ENCODE assay signal across 16 cellular contexts in the genomic region with DNA sequence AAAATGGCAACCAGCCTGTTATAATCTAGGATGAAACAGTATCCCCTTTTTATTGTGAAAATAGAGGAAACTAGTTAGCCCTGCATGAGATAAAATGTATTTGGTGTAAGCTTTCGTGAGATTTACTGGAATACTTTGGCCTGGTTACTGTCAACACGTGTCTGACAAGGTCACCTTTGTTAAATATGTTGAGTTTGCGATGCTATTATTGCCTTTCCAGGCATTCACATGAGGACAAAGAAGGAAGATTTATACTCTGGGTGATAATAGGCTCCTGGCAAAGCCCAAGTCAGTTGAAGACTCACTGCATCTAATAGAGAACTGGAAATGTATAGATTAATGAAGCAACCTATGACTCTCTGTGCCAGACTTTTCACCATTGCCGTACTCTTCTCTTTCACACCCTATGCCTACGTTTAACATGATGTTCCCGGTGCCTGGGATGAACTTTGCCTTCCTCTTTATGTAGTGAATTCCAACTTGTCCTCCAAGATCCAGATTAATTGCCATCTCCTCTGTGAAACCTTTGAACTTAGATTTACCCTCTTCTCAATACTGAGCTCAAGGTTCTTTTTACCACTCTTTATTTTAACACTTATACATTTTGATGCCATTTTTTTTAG.
"Had no signal": no experiment of that assay in that cellular context is flagged by ENCODE, and none has a peak within 500 bp of the region (broad histone marks: within the 10 kb centered on the region; RNA-seq: fewer than 3 reads in every experiment).

No MANE protein-coding gene starts in this region.

- ATAC-seq: effector memory CD8-positive, alpha-beta T cell; stimulated activated naive B cell treated with anti-CD40 and anti-IgM and Interleukin-4, amounts not matched to agents 10 μg/mL and 1 μg/mL and 100 μg/mL, for 72 hours; upper lobe of right lung had no signal

- H3K4me1 ChIP-seq: pancreas, sigmoid colon had no signal

- H3K27me3 ChIP-seq: ascending aorta, neutrophil, pancreas, sigmoid colon, upper lobe of right lung had no signal

- H3K9me3 ChIP-seq: ascending aorta, neutrophil, pancreas, sigmoid colon, upper lobe of right lung had no signal

- H3K36me3 ChIP-seq: ascending aorta, neutrophil, pancreas, sigmoid colon, upper lobe of right lung had no signal

- H3K4me3 ChIP-seq: ascending aorta, pancreas, sigmoid colon, upper lobe of right lung had no signal

- DNase-seq: activated CD4-positive, alpha-beta T cell treated with anti-CD3 and anti-CD28 coated beads, Interleukin-2, amount 10 ng/mL, durations not matched to agents 7 days and 5 days; activated CD8-positive, alpha-beta memory T cell treated with anti-CD3 and anti-CD28 coated beads for 24 hours; activated CD8-positive, alpha-beta memory T cell treated with anti-CD3 and anti-CD28 coated beads, Interleukin-2, amount 50 U/mL, for 48 hours; activated effector memory CD4-positive, alpha-beta T cell treated with Interleukin-2 at 50 U/mL for 16 hours; activated naive CD4-positive, alpha-beta T cell treated with anti-CD3 and anti-CD28 coated beads, Interleukin-2, amount 10 ng/mL, durations not matched to agents 7 days and 5 days; activated T-cell treated with anti-CD3 and anti-CD28 coated beads, Interleukin-2, amount 50 U/mL, for 48 hours; dermis blood vessel endothelial cell; effector memory CD8-positive, alpha-beta T cell; head of caudate nucleus; kidney glomerular epithelial cell; pancreas; sigmoid colon; stimulated activated naive B cell treated with anti-CD40 and anti-IgM and Interleukin-4, amounts not matched to agents 10 μg/mL and 1 μg/mL and 100 μg/mL, for 72 hours; upper lobe of right lung had no signal

- H3K27ac ChIP-seq: ascending aorta, neutrophil, pancreas, sigmoid colon, upper lobe of right lung had no signal
